ENCODE assay signal across 1 cellular context in genomic region chr20:6007529-6008103, GRCh38.
A peak's percentile ranks its signal among the peaks of the same experiment; 100 is the strongest.
TF ChIP-seq lines count a peak whose summit lies in the region.

No MANE protein-coding gene starts in this region.

TF ChIP-seq in HepG2, 621 proteins besides CTCF, POLR2A, EP300 and RAD21 (continued from another document and continues in another):
- TF ChIP-seq BCL3 (CRISPR knock-in tag; IDR thresholded peaks at IDR 0.05) (no peak), ZNF337 (CRISPR knock-in tag; IDR thresholded peaks at IDR 0.05; ENCODE audit: borderline replicate concordance, low read depth) (no peak), RELA (CRISPR knock-in tag; IDR thresholded peaks at IDR 0.05) (peak; percentile 27; the same call in 1 of the 2 replicates), TEF (CRISPR knock-in tag; IDR thresholded peaks at IDR 0.05) (peak; percentile 88), ZNF850 (CRISPR knock-in tag; conservative IDR thresholded peaks at IDR 0.05) (no peak), ZNF580 (CRISPR knock-in tag; IDR thresholded peaks at IDR 0.05; ENCODE audit: borderline replicate concordance, low read depth) (peak; percentile 37; the same call in 1 of the 2 replicates), NR1H2 (CRISPR knock-in tag; IDR thresholded peaks at IDR 0.05; ENCODE audit: borderline replicate concordance, low read depth) (no peak), ZBTB44 (CRISPR knock-in tag; IDR thresholded peaks at IDR 0.05) (no peak; the same call in 1 of the 2 replicates), ZNF331 (CRISPR knock-in tag; IDR thresholded peaks at IDR 0.05) (peak; percentile 85), RARA (CRISPR knock-in tag; IDR thresholded peaks at IDR 0.05) (peak; percentile 99), MEF2D (CRISPR knock-in tag; IDR thresholded peaks at IDR 0.05) (peak; percentile 88), HCFC1 (IDR thresholded peaks at IDR 0.05; ENCODE audit: low read depth, low read length) (no peak), ZNF841 (CRISPR knock-in tag; IDR thresholded peaks at IDR 0.05; ENCODE audit: borderline replicate concordance) (0 out of 2 replicates have a peak, but pooled peaks have one; percentile 19), MTF2 (CRISPR knock-in tag; IDR thresholded peaks at IDR 0.05; ENCODE audit: borderline replicate concordance) (peak; percentile 70; the same call in 1 of the 2 replicates), ZNF629 (CRISPR knock-in tag; conservative IDR thresholded peaks at IDR 0.05) (no peak), KLF16 (CRISPR knock-in tag; IDR thresholded peaks at IDR 0.05) (peak in 1 of 2 experiments; percentile 94; a peak in 2 of 4 replicates), GABPB1 (CRISPR knock-in tag; IDR thresholded peaks at IDR 0.05) (0 out of 2 replicates have a peak, but pooled peaks have one; percentile 9), NR2F2 (IDR thresholded peaks at IDR 0.05; ENCODE audit: borderline replicate concordance, low read depth) (peak; percentile 87), ZNF543 (CRISPR knock-in tag; IDR thresholded peaks at IDR 0.05) (peak; percentile 39; the same call in 1 of the 2 replicates), ELF3 (CRISPR knock-in tag; IDR thresholded peaks at IDR 0.05) (peak; percentile 77), HES4 (CRISPR knock-in tag; IDR thresholded peaks at IDR 0.05; ENCODE audit: borderline replicate concordance) (no peak), ZNF230 (CRISPR knock-in tag; IDR thresholded peaks at IDR 0.05) (no peak; the same call in 1 of the 2 replicates), MIER3 (CRISPR knock-in tag; IDR thresholded peaks at IDR 0.05; ENCODE audit: borderline replicate concordance) (peak; percentile 97), CC2D1A (CRISPR knock-in tag; IDR thresholded peaks at IDR 0.05) (peak; percentile 67; the same call in 1 of the 2 replicates), PBX2 (CRISPR knock-in tag; IDR thresholded peaks at IDR 0.05) (0 out of 2 replicates have a peak, but pooled peaks have one; percentile 27), MLX (CRISPR knock-in tag; IDR thresholded peaks at IDR 0.05) (peak; percentile 76), ESRRA (CRISPR knock-in tag; IDR thresholded peaks at IDR 0.05; ENCODE audit: low read depth) (peak; percentile 54; the same call in 1 of the 2 replicates)
- TF ChIP-seq, protein P1, sequence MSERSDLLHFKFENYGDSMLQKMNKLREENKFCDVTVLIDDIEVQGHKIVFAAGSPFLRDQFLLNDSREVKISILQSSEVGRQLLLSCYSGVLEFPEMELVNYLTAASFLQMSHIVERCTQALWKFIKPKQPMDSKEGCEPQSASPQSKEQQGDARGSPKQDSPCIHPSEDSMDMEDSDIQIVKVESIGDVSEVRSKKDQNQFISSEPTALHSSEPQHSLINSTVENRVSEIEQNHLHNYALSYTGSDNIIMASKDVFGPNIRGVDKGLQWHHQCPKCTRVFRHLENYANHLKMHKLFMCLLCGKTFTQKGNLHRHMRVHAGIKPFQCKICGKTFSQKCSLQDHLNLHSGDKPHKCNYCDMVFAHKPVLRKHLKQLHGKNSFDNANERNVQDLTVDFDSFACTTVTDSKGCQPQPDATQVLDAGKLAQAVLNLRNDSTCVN (CRISPR knock-in tag; IDR thresholded peaks at IDR 0.05; ENCODE audit: borderline replicate concordance) = no peak
- TF ChIP-seq, protein P2, sequence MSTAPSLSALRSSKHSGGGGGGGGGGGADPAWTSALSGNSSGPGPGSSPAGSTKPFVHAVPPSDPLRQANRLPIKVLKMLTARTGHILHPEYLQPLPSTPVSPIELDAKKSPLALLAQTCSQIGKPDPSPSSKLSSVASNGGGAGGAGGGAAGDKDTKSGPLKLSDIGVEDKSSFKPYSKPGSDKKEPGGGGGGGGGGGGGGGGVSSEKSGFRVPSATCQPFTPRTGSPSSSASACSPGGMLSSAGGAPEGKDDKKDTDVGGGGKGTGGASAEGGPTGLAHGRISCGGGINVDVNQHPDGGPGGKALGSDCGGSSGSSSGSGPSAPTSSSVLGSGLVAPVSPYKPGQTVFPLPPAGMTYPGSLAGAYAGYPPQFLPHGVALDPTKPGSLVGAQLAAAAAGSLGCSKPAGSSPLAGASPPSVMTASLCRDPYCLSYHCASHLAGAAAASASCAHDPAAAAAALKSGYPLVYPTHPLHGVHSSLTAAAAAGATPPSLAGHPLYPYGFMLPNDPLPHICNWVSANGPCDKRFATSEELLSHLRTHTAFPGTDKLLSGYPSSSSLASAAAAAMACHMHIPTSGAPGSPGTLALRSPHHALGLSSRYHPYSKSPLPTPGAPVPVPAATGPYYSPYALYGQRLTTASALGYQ (CRISPR knock-in tag; IDR thresholded peaks at IDR 0.05) = peak; percentile 98
- TF ChIP-seq, protein P3, sequence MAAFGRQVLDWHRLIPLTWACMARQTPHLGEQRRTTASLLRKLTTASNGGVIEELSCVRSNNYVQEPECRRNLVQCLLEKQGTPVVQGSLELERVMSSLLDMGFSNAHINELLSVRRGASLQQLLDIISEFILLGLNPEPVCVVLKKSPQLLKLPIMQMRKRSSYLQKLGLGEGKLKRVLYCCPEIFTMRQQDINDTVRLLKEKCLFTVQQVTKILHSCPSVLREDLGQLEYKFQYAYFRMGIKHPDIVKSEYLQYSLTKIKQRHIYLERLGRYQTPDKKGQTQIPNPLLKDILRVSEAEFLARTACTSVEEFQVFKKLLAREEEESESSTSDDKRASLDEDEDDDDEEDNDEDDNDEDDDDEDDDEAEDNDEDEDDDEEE (CRISPR knock-in tag; IDR thresholded peaks at IDR 0.05) = no peak
- TF ChIP-seq, protein P4, sequence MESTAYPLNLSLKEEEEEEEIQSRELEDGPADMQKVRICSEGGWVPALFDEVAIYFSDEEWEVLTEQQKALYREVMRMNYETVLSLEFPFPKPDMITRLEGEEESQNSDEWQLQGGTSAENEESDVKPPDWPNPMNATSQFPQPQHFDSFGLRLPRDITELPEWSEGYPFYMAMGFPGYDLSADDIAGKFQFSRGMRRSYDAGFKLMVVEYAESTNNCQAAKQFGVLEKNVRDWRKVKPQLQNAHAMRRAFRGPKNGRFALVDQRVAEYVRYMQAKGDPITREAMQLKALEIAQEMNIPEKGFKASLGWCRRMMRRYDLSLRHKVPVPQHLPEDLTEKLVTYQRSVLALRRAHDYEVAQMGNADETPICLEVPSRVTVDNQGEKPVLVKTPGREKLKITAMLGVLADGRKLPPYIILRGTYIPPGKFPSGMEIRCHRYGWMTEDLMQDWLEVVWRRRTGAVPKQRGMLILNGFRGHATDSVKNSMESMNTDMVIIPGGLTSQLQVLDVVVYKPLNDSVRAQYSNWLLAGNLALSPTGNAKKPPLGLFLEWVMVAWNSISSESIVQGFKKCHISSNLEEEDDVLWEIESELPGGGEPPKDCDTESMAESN (CRISPR knock-in tag; conservative IDR thresholded peaks at IDR 0.05) = peak; percentile 68; the same call in 1 of the 2 replicates
- TF ChIP-seq, protein P5, sequence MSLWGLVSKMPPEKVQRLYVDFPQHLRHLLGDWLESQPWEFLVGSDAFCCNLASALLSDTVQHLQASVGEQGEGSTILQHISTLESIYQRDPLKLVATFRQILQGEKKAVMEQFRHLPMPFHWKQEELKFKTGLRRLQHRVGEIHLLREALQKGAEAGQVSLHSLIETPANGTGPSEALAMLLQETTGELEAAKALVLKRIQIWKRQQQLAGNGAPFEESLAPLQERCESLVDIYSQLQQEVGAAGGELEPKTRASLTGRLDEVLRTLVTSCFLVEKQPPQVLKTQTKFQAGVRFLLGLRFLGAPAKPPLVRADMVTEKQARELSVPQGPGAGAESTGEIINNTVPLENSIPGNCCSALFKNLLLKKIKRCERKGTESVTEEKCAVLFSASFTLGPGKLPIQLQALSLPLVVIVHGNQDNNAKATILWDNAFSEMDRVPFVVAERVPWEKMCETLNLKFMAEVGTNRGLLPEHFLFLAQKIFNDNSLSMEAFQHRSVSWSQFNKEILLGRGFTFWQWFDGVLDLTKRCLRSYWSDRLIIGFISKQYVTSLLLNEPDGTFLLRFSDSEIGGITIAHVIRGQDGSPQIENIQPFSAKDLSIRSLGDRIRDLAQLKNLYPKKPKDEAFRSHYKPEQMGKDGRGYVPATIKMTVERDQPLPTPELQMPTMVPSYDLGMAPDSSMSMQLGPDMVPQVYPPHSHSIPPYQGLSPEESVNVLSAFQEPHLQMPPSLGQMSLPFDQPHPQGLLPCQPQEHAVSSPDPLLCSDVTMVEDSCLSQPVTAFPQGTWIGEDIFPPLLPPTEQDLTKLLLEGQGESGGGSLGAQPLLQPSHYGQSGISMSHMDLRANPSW (CRISPR knock-in tag; IDR thresholded peaks at IDR 0.05; ENCODE audit: borderline replicate concordance) = peak; percentile 90
- TF ChIP-seq, protein P6, sequence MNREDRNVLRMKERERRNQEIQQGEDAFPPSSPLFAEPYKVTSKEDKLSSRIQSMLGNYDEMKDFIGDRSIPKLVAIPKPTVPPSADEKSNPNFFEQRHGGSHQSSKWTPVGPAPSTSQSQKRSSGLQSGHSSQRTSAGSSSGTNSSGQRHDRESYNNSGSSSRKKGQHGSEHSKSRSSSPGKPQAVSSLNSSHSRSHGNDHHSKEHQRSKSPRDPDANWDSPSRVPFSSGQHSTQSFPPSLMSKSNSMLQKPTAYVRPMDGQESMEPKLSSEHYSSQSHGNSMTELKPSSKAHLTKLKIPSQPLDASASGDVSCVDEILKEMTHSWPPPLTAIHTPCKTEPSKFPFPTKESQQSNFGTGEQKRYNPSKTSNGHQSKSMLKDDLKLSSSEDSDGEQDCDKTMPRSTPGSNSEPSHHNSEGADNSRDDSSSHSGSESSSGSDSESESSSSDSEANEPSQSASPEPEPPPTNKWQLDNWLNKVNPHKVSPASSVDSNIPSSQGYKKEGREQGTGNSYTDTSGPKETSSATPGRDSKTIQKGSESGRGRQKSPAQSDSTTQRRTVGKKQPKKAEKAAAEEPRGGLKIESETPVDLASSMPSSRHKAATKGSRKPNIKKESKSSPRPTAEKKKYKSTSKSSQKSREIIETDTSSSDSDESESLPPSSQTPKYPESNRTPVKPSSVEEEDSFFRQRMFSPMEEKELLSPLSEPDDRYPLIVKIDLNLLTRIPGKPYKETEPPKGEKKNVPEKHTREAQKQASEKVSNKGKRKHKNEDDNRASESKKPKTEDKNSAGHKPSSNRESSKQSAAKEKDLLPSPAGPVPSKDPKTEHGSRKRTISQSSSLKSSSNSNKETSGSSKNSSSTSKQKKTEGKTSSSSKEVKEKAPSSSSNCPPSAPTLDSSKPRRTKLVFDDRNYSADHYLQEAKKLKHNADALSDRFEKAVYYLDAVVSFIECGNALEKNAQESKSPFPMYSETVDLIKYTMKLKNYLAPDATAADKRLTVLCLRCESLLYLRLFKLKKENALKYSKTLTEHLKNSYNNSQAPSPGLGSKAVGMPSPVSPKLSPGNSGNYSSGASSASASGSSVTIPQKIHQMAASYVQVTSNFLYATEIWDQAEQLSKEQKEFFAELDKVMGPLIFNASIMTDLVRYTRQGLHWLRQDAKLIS (CRISPR knock-in tag; IDR thresholded peaks at IDR 0.05) = 0 out of 2 replicates have a peak, but pooled peaks have one; percentile 7
- TF ChIP-seq, protein P7, sequence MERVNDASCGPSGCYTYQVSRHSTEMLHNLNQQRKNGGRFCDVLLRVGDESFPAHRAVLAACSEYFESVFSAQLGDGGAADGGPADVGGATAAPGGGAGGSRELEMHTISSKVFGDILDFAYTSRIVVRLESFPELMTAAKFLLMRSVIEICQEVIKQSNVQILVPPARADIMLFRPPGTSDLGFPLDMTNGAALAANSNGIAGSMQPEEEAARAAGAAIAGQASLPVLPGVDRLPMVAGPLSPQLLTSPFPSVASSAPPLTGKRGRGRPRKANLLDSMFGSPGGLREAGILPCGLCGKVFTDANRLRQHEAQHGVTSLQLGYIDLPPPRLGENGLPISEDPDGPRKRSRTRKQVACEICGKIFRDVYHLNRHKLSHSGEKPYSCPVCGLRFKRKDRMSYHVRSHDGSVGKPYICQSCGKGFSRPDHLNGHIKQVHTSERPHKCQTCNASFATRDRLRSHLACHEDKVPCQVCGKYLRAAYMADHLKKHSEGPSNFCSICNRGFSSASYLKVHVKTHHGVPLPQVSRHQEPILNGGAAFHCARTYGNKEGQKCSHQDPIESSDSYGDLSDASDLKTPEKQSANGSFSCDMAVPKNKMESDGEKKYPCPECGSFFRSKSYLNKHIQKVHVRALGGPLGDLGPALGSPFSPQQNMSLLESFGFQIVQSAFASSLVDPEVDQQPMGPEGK (CRISPR knock-in tag; IDR thresholded peaks at IDR 0.05) = peak; percentile 76
